1 cellular context compared by ENCODE assay signal in the genomic region with DNA sequence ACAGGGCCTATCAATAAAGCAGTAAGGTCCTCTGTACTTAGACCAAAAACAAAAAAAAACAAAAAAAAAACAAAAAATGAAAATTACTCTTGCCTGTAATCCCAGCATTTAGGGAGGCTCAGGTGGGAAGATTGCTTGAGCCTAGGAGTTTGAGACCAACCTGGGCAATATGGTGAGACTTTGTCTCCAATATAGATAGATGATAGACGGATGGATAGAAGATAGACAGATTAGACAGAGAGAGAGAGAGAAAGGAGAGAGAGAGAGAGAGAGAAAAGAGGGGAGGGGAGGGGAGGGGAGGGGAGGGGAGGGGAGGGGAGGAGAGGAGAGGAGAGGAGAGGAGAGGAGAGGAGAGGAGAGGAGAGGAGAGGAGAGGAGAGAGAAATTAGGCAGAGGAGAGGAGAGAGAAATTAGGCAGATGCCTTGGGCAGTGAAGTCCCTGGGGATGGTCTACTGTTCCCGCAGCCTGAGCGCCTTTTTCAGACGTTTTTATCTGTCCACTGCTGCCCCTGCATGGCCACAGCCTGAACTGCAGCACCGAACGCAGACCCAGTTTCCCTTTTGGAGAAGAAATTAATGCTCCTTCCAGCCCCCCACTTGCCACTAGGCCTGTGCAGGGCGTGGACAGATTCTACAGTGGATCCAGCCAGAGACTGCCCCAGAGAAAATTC.
TF ChIP-seq lines count a peak whose summit lies in the region.

No MANE protein-coding gene starts in this region.

TF ChIP-seq in HepG2, 621 proteins besides CTCF, POLR2A, EP300 and RAD21 (continued from another document):
- TF ChIP-seq PCBP2 (optimal IDR thresholded peaks at IDR 0.05; ENCODE audit: low read depth, low read length, poor library complexity, severe bottlenecking) (peak; percentile 58), KMT2A (CRISPR knock-in tag; IDR thresholded peaks at IDR 0.05) (no peak), MED13 (CRISPR knock-in tag; IDR thresholded peaks at IDR 0.05) (no peak), YEATS2 (CRISPR knock-in tag; IDR thresholded peaks at IDR 0.05; ENCODE audit: borderline replicate concordance) (no peak), RNF219 (CRISPR knock-in tag; IDR thresholded peaks at IDR 0.05) (no peak), ZNF350 (CRISPR knock-in tag; IDR thresholded peaks at IDR 0.05; ENCODE audit: borderline replicate concordance, low read depth) (0 out of 2 replicates have a peak, but pooled peaks have one; percentile 19), NFRKB (IDR thresholded peaks at IDR 0.05) (no peak), ZNF225 (CRISPR knock-in tag; IDR thresholded peaks at IDR 0.05) (no peak), ETV6 (CRISPR knock-in tag; conservative IDR thresholded peaks at IDR 0.05) (no peak), ZNF432 (CRISPR knock-in tag; IDR thresholded peaks at IDR 0.05; ENCODE audit: borderline replicate concordance) (no peak), HNRNPK (IDR thresholded peaks at IDR 0.05; ENCODE audit: low read depth, low read length, poor library complexity, severe bottlenecking) (peak; percentile 98), REL (CRISPR knock-in tag; conservative IDR thresholded peaks at IDR 0.05) (no peak), ZFP36L2 (CRISPR knock-in tag; IDR thresholded peaks at IDR 0.05) (no peak), PHF8 (CRISPR knock-in tag; IDR thresholded peaks at IDR 0.05) (no peak), ZNF75D (CRISPR knock-in tag; IDR thresholded peaks at IDR 0.05; ENCODE audit: borderline replicate concordance) (no peak), NR2F6 (IDR thresholded peaks at IDR 0.05) (no peak), NR2F6 (CRISPR knock-in tag; IDR thresholded peaks at IDR 0.05) (no peak), HMG20A (CRISPR knock-in tag; IDR thresholded peaks at IDR 0.05; ENCODE audit: borderline replicate concordance) (no peak), ZNF468 (CRISPR knock-in tag; IDR thresholded peaks at IDR 0.05) (no peak), ZSCAN29 (CRISPR knock-in tag; conservative IDR thresholded peaks at IDR 0.05) (no peak), ZNF878 (CRISPR knock-in tag; IDR thresholded peaks at IDR 0.05) (no peak), NRL (CRISPR knock-in tag; IDR thresholded peaks at IDR 0.05; ENCODE audit: borderline replicate concordance) (no peak), ZNF883 (CRISPR knock-in tag; IDR thresholded peaks at IDR 0.05; ENCODE audit: not compliant biosample characterization) (peak; percentile 21), ZNF30 (CRISPR knock-in tag; IDR thresholded peaks at IDR 0.05) (no peak), MAFF (IDR thresholded peaks at IDR 0.05; ENCODE audit: low read depth, low read length) (no peak), ZNF672 (CRISPR knock-in tag; IDR thresholded peaks at IDR 0.05) (no peak), TOPORS (CRISPR knock-in tag; IDR thresholded peaks at IDR 0.05) (no peak), SOX6 (IDR thresholded peaks at IDR 0.05) (no peak), SOX6 (CRISPR knock-in tag; IDR thresholded peaks at IDR 0.05) (0 out of 2 replicates have a peak, but pooled peaks have one; percentile 32), SMC3 (IDR thresholded peaks at IDR 0.05; ENCODE audit: low read length) (peak; percentile 70), CEBPB (IDR thresholded peaks at IDR 0.05; ENCODE audit: borderline replicate concordance, low read depth, low read length) (no peak), ZXDC (CRISPR knock-in tag; IDR thresholded peaks at IDR 0.05) (no peak), ZNF329 (CRISPR knock-in tag; IDR thresholded peaks at IDR 0.05; ENCODE audit: low read depth) (no peak), DDIT3 (CRISPR knock-in tag; IDR thresholded peaks at IDR 0.05) (no peak), U2AF1 (optimal IDR thresholded peaks at IDR 0.05; ENCODE audit: low read depth, low read length) (no peak), ZFP82 (CRISPR knock-in tag; IDR thresholded peaks at IDR 0.05; ENCODE audit: borderline replicate concordance) (no peak), GZF1 (CRISPR knock-in tag; IDR thresholded peaks at IDR 0.05) (no peak), SNAPC5 (CRISPR knock-in tag; IDR thresholded peaks at IDR 0.05; ENCODE audit: borderline replicate concordance) (no peak), RFX3 (CRISPR knock-in tag; IDR thresholded peaks at IDR 0.05) (no peak), EEA1 (CRISPR knock-in tag; IDR thresholded peaks at IDR 0.05; ENCODE audit: borderline replicate concordance) (no peak), ZNF10 (CRISPR knock-in tag; IDR thresholded peaks at IDR 0.05; ENCODE audit: borderline replicate concordance, low read depth) (no peak), TMF1 (CRISPR knock-in tag; IDR thresholded peaks at IDR 0.05; ENCODE audit: low read depth) (no peak), PLRG1 (conservative IDR thresholded peaks at IDR 0.05) (no peak), ZNF615 (CRISPR knock-in tag; IDR thresholded peaks at IDR 0.05; ENCODE audit: borderline replicate concordance) (no peak)
- TF ChIP-seq, protein P1, sequence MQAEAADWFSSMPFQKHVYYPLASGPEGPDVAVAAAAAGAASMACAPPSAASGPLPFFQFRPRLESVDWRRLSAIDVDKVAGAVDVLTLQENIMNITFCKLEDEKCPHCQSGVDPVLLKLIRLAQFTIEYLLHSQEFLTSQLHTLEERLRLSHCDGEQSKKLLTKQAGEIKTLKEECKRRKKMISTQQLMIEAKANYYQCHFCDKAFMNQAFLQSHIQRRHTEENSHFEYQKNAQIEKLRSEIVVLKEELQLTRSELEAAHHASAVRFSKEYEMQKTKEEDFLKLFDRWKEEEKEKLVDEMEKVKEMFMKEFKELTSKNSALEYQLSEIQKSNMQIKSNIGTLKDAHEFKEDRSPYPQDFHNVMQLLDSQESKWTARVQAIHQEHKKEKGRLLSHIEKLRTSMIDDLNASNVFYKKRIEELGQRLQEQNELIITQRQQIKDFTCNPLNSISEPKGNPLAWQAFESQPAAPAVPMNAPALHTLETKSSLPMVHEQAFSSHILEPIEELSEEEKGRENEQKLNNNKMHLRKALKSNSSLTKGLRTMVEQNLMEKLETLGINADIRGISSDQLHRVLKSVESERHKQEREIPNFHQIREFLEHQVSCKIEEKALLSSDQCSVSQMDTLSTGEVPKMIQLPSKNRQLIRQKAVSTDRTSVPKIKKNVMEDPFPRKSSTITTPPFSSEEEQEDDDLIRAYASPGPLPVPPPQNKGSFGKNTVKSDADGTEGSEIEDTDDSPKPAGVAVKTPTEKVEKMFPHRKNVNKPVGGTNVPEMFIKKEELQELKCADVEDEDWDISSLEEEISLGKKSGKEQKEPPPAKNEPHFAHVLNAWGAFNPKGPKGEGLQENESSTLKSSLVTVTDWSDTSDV (CRISPR knock-in tag; IDR thresholded peaks at IDR 0.05), result no peak
- TF ChIP-seq, protein P2, sequence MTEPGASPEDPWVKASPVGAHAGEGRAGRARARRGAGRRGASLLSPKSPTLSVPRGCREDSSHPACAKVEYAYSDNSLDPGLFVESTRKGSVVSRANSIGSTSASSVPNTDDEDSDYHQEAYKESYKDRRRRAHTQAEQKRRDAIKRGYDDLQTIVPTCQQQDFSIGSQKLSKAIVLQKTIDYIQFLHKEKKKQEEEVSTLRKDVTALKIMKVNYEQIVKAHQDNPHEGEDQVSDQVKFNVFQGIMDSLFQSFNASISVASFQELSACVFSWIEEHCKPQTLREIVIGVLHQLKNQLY (CRISPR knock-in tag; IDR thresholded peaks at IDR 0.05), result no peak
- TF ChIP-seq, protein P3, sequence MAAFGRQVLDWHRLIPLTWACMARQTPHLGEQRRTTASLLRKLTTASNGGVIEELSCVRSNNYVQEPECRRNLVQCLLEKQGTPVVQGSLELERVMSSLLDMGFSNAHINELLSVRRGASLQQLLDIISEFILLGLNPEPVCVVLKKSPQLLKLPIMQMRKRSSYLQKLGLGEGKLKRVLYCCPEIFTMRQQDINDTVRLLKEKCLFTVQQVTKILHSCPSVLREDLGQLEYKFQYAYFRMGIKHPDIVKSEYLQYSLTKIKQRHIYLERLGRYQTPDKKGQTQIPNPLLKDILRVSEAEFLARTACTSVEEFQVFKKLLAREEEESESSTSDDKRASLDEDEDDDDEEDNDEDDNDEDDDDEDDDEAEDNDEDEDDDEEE (CRISPR knock-in tag; IDR thresholded peaks at IDR 0.05), result no peak
- TF ChIP-seq, protein P4, sequence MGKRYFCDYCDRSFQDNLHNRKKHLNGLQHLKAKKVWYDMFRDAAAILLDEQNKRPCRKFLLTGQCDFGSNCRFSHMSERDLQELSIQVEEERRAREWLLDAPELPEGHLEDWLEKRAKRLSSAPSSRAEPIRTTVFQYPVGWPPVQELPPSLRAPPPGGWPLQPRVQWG (CRISPR knock-in tag; IDR thresholded peaks at IDR 0.05; ENCODE audit: borderline replicate concordance, low read depth), result no peak
- TF ChIP-seq, protein P5, sequence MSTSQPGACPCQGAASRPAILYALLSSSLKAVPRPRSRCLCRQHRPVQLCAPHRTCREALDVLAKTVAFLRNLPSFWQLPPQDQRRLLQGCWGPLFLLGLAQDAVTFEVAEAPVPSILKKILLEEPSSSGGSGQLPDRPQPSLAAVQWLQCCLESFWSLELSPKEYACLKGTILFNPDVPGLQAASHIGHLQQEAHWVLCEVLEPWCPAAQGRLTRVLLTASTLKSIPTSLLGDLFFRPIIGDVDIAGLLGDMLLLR (CRISPR knock-in tag; IDR thresholded peaks at IDR 0.05), result no peak
- TF ChIP-seq, protein P6, sequence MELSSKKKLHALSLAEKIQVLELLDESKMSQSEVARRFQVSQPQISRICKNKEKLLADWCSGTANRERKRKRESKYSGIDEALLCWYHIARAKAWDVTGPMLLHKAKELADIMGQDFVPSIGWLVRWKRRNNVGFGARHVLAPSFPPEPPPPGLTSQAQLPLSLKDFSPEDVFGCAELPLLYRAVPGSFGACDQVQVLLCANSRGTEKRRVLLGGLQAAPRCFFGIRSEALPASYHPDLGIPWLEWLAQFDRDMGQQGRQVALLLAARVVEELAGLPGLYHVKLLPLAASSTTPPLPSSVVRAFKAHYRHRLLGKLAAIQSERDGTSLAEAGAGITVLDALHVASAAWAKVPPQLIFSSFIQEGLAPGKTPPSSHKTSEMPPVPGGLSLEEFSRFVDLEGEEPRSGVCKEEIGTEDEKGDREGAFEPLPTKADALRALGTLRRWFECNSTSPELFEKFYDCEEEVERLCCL (CRISPR knock-in tag; IDR thresholded peaks at IDR 0.05; ENCODE audit: borderline replicate concordance), result no peak
- TF ChIP-seq, protein P7, sequence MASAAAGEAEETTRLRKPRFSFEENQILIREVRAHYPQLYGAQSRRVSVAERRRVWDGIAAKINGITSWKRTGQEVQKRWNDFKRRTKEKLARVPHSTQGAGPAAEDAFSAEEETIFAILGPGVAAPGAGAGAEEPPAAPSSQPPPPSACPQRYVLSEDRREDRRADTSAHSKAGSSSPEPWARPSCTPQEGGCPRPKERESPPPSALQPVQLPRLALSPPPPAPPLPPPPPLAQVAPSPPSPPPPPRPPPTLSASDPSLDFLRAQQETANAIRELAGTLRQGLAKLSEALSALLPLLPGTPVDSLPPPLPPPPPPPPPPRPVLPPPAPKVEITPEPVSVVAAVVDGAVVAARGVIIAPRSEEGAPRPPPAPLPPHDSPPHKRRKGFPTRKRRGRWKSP (CRISPR knock-in tag; IDR thresholded peaks at IDR 0.05), result no peak
